Comparison of ENCODE assay signal across 10 cellular contexts in the genomic region with DNA sequence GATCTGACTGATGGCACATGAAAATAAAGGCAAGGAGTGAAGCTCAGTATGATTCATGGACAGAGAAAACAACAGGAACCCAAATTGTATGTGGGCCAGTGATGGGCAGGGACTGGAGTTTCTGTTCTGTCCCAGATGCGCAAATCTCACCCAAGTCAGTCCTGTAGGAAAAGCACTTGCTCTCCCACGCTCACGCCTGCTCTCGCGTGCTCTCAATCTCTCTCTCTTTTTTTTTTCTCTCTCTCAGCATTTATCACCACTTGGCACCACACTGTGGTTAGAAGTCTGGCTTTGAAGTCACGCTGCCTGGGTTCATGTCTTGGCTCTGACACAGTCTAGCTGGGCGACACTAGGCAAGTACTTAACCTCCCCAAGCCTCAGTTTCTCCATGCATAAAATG.
A peak's percentile ranks its signal among the peaks of the same experiment; 100 is the strongest.
DNase-seq lines count a peak whose midpoint lies in the region; ATAC-seq and TF ChIP-seq lines count a peak whose summit lies in the region.
"Had no signal": no experiment of that assay in that cellular context is flagged by ENCODE, and none has a peak within 500 bp of the region (broad histone marks: within the 10 kb centered on the region; RNA-seq: fewer than 3 reads in every experiment).

No MANE protein-coding gene starts in this region.

- H3K36me3 Mint-ChIP-seq in CD4-positive, alpha-beta memory T cell: no peaks in the 10 kb centered on the region
- H3K36me3 Mint-ChIP-seq in osteocyte (ENCODE audit: unreplicated experiment): peaks cover 6% of the 10 kb centered on the region

- peak in 4 of 5 donors; percentile 6 to 24 (median 11) for DNase-seq in CD4-positive, alpha-beta memory T cell
- DNase-seq in M059J (ENCODE audit: low read depth) (peak; percentile 63), astrocyte of the hippocampus (ENCODE audit: low read depth, low spot score) (peak; percentile 55), osteocyte (ENCODE audit: extremely low spot score, unreplicated experiment) (peak; percentile 63), RPMI8226 (no peak), DMS153 treated with DMSO at 0.1 percent for 48 hours (lab: John Stamatoyannopoulos, UW; ENCODE audit: unreplicated experiment) (no peak)
- DNase-seq: effector memory CD4-positive, alpha-beta T cell; upper lobe of left lung had no signal

- no peak overlapping the region for H3K4me3 ChIP-seq in CD4-positive, alpha-beta memory T cell (ENCODE audit: low read length in 2 of 2)
- H3K4me3 ChIP-seq: upper lobe of left lung had no signal

- H3K9me3 Mint-ChIP-seq in CD4-positive, alpha-beta memory T cell: no peaks in the 10 kb centered on the region
- H3K9me3 Mint-ChIP-seq in osteocyte (ENCODE audit: unreplicated experiment): no peaks in the 10 kb centered on the region
- H3K9me3 Mint-ChIP-seq: neural crest cell had no signal

- H3K9me3 ChIP-seq in CD4-positive, alpha-beta memory T cell (ENCODE audit: control insufficient read depth in 1 of 2, low read length in 2 of 2): no peaks in the 10 kb centered on the region
- H3K9me3 ChIP-seq: upper lobe of left lung had no signal

- H3K36me3 ChIP-seq in CD4-positive, alpha-beta memory T cell (ENCODE audit: insufficient read depth, low read length): no peaks in the 10 kb centered on the region
- H3K36me3 ChIP-seq: upper lobe of left lung had no signal

- intact Hi-C loops in CD4-positive, alpha-beta memory T cell (cut with micrococcal nuclease): no loop called here

- H3K27me3 ChIP-seq in CD4-positive, alpha-beta memory T cell (ENCODE audit: insufficient read depth, low read length): no peaks in the 10 kb centered on the region
- H3K27me3 ChIP-seq: upper lobe of left lung had no signal

- no peak for TF ChIP-seq CTCF in osteocyte (IDR thresholded peaks at IDR 0.05)

- peaks cover 32% of the 10 kb centered on the region for H3K4me1 ChIP-seq in CD4-positive, alpha-beta memory T cell (ENCODE audit: insufficient read depth, low read length)

- CTCF ChIA-PET in CD4-positive, alpha-beta memory T cell (lab: Charles Lee; ENCODE audit: partially characterized antibody): no interaction called here

- POLR2A ChIA-PET in CD4-positive, alpha-beta memory T cell (lab: Charles Lee; ENCODE audit: partially characterized antibody): no interaction called here

- H3K27me3 Mint-ChIP-seq in CD4-positive, alpha-beta memory T cell: no peaks in the 10 kb centered on the region
- no peaks in the 10 kb centered on the region for H3K27me3 Mint-ChIP-seq in osteocyte (ENCODE audit: unreplicated experiment)

- H3K4me1 Mint-ChIP-seq in CD4-positive, alpha-beta memory T cell: peaks cover 23 to 42% (median 32%) of the 10 kb centered on the region in 4 donors
- H3K4me1 Mint-ChIP-seq in osteocyte (ENCODE audit: unreplicated experiment): peaks cover 18% of the 10 kb centered on the region
- H3K4me1 Mint-ChIP-seq: neural crest cell had no signal

- H3K27ac ChIP-seq in CD4-positive, alpha-beta memory T cell (ENCODE audit: low read depth, low read length): no peak overlapping the region
- H3K27ac ChIP-seq: upper lobe of left lung had no signal

- H3K4me3 Mint-ChIP-seq in CD4-positive, alpha-beta memory T cell: peak overlapping the region in 7 of 8 donors; percentile 0 to 74 (median 30)
- H3K4me3 Mint-ChIP-seq in osteocyte (ENCODE audit: unreplicated experiment): no peak overlapping the region
- H3K4me3 Mint-ChIP-seq: neural crest cell had no signal

- peak overlapping the region in 2 of 7 donors; percentile 64 to 83 for H3K27ac Mint-ChIP-seq in CD4-positive, alpha-beta memory T cell
- no peak overlapping the region for H3K27ac Mint-ChIP-seq in osteocyte (ENCODE audit: unreplicated experiment)

- ATAC-seq in GM18870 (IDR thresholded peaks at IDR 0.05; ENCODE audit: unreplicated experiment): no peak

Comparison
In these comparisons a context has a peak if more than half of its experiments do, and no peak if none do; other contexts are left out.
1. DNase-seq: peak in CD4-positive, alpha-beta memory T cell (4 of 5), M059J (single experiment), astrocyte of the hippocampus (single experiment) and osteocyte (single experiment); none in RPMI8226 (single experiment) and DMS153 treated with DMSO at 0.1 percent for 48 hours (single experiment).